ENCODE assay signal across 21 cellular contexts in the genomic region with DNA sequence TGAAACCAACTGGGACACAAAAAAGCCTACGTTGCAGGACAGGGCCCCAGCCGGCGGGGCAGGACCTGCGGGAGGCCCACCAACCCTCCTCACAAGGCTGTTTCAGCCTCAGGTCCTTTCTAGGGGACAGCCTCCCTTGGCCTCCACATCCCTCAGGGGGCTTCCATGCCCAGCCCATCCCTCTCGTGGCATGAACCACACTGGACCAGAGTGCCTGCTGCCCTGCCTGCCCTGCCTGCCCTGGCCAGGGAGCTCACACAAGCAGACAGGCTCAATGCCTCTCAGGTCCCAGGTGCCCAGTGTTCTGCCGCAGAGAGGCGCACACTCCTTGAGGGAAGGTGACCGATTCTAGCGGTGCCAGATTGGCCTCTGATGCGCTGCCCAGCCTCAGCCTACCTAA.
"Had no signal": no experiment of that assay in that cellular context is flagged by ENCODE, and none has a peak within 500 bp of the region (broad histone marks: within the 10 kb centered on the region; RNA-seq: fewer than 3 reads in every experiment).

No MANE protein-coding gene starts in this region.

- ATAC-seq: heart left ventricle; natural killer cell; pancreas; sciatic nerve; stimulated activated naive B cell treated with anti-CD40 and anti-IgM and Interleukin-4, amounts not matched to agents 10 μg/mL and 1 μg/mL and 100 μg/mL, for 72 hours; stimulated activated naive CD8-positive, alpha-beta T cell treated with anti-CD3 and anti-CD28 coated beads, Interleukin-15, amount 100 ng/mL, for 72 hours had no signal

- H3K4me3 ChIP-seq: heart left ventricle, pancreas, skin epidermis, suprapubic skin, thyroid gland, upper lobe of left lung, uterus had no signal

- H3K27me3 ChIP-seq: heart left ventricle, pancreas, suprapubic skin, thyroid gland, upper lobe of left lung, uterus had no signal

- DNase-seq: cerebellar nuclear complex; dermis blood vessel endothelial cell; effector CD4-positive, alpha-beta T cell; endodermal cell; erythroblast; heart left ventricle; kidney glomerular epithelial cell; mammary epithelial cell; natural killer cell; nucleus accumbens; pancreas; stimulated activated CD4-positive, alpha-beta T cell treated with anti-CD3 and anti-CD28 coated beads, Interleukin-2, amount 100 ng/mL, for 24 hours; stimulated activated CD4-positive, alpha-beta T cell treated with anti-CD3 and anti-CD28 coated beads, Interleukin-4, amount 100 ng/mL, for 4 hours; stimulated activated naive B cell treated with anti-CD40 and anti-IgM and Interleukin-4, amounts not matched to agents 10 μg/mL and 1 μg/mL and 100 μg/mL, for 72 hours; stimulated activated naive CD8-positive, alpha-beta T cell treated with anti-CD3 and anti-CD28 coated beads, Interleukin-15, amount 100 ng/mL, for 72 hours; thyroid gland had no signal

- H3K4me1 ChIP-seq: pancreas had no signal

- H3K36me3 ChIP-seq: heart left ventricle, pancreas, suprapubic skin, thyroid gland, uterus had no signal

- H3K9me3 ChIP-seq: heart left ventricle, pancreas, suprapubic skin, thyroid gland, upper lobe of left lung, uterus had no signal

- H3K27ac ChIP-seq: pancreas, skin epidermis, suprapubic skin, thyroid gland, upper lobe of left lung, uterus had no signal
